ENCODE assay signal across 9 cellular contexts in the genomic region with DNA sequence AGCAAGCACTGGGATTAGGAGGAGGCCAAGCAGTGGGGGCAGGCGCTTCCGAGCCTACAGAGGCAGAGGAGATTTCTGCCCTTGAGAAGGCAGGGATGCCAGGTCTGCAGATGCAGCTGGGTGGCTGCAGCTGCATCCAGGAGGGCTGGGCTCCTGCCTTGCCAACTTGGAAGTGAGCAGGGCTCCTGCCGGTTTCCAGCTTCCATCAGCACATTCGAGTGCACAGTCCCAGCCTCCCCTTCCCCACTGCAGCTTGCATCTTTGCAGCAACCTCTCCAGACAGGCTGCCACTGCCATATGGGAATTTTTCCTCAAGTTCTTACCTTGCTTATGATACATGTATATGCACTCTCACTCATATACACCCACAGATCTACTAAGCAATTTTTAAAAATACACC.
"Had no signal": no experiment of that assay in that cellular context is flagged by ENCODE, and none has a peak within 500 bp of the region (broad histone marks: within the 10 kb centered on the region; RNA-seq: fewer than 3 reads in every experiment).

No MANE protein-coding gene starts in this region.

- H3K27ac Mint-ChIP-seq: HFFc6, IgD-negative memory B cell had no signal

- H3K36me3 Mint-ChIP-seq: IgD-negative memory B cell had no signal

- H3K36me3 ChIP-seq: HAP-1 had no signal

- H3K4me3 Mint-ChIP-seq: HFFc6, IgD-negative memory B cell had no signal

- H3K9me3 ChIP-seq: HAP-1 had no signal

- H3K27ac ChIP-seq: GM23248, HL-60 had no signal

- H3K4me1 ChIP-seq: HAP-1 had no signal

- ATAC-seq: HCT116, HepG2 had no signal

- H3K4me1 Mint-ChIP-seq: IgD-negative memory B cell had no signal

- H3K27me3 Mint-ChIP-seq: IgD-negative memory B cell had no signal

- H3K4me3 ChIP-seq: GM23248, HAP-1 had no signal

- DNase-seq: GM23248, GOT3, H7, HFFc6 had no signal
